ENCODE assay signal across 11 cellular contexts in genomic region chr17:44362479-44362963, GRCh38. TPM values are rescaled to one million over a fixed set of nuclear protein-coding genes. Genes with fewer than 3 reads are reported as not detected.
DNase-seq lines count a peak whose midpoint lies in the region; ATAC-seq and TF ChIP-seq lines count a peak whose summit lies in the region.
"Had no signal": no experiment of that assay in that cellular context is flagged by ENCODE, and none has a peak within 500 bp of the region (broad histone marks: within the 10 kb centered on the region; RNA-seq: fewer than 3 reads in every experiment).

No MANE protein-coding gene starts in this region.

- H3K27me3 Mint-ChIP-seq in CD14-positive monocyte (ENCODE audit: low read depth in 3 of 3), result peaks cover 48 to 76% (median 50%) of the 10 kb centered on the region in 3 donors

- H3K36me3 ChIP-seq in OCI-LY7 (ENCODE audit: insufficient read depth, low read length), result no peaks in the 10 kb centered on the region
- H3K36me3 ChIP-seq in neuron (ENCODE audit: insufficient read depth, low read length), result peaks cover 11% of the 10 kb centered on the region
- H3K36me3 ChIP-seq in spleen, result no peaks in the 10 kb centered on the region
- H3K36me3 ChIP-seq: neutrophil had no signal

- no peaks in the 10 kb centered on the region for H3K79me2 ChIP-seq in OCI-LY7 (ENCODE audit: insufficient read depth, low read depth, low read length)

- POLR2A ChIA-PET in OCI-LY7 (lab: Charles Lee), result interaction anchor here (1.3 kb wide), 1 partner anchor 15 kb away, joined by 4 read pairs; no protein-coding TSS in a partner anchor

- BruUV-seq in OCI-LY7 (replicated peaks; lab: Mats Ljungman, UMichigan), result no TSS peak

- ATAC-seq in GM19395 (IDR thresholded peaks at IDR 0.05; ENCODE audit: unreplicated experiment), result no peak

- intact Hi-C loops in CD14-positive monocyte (cut with micrococcal nuclease), result loop anchor here in 1 of 2 donors (2.0 to 5.0 kb wide), 2 partner anchors 40 to 152 kb away; partner anchors contain the start of gene SLC25A39
- intact Hi-C loops in OCI-LY7 (cut with micrococcal nuclease; ENCODE audit: unreplicated experiment), result no loop called here
- intact Hi-C loops in spleen (cut with DNase I; ENCODE audit: low total_unique reads), result no loop called here

- no peaks in the 10 kb centered on the region for H4K20me1 ChIP-seq in OCI-LY7 (ENCODE audit: insufficient read depth, low read length)

- H3K36me3 Mint-ChIP-seq in CD14-positive monocyte, result no peaks in the 10 kb centered on the region

- WGBS in spleen, 5 donors, result 19 to 29% (median 22%) methylated on average over 3 to 11 of the region's 11 CpGs

- H3K4me3 ChIP-seq in OCI-LY7 (ENCODE audit: low read depth, low read length, poor library complexity, severe bottlenecking) (peak overlapping the region; percentile 77), epithelial cell of esophagus (ENCODE audit: low read length) (peak overlapping the region; percentile 55), neuron (ENCODE audit: low read length) (peak overlapping the region; percentile 79), spleen (peak overlapping the region in 3 of 8 donors; percentile 42 to 75 (median 53))

- H3K9me3 Mint-ChIP-seq in CD14-positive monocyte, result peaks cover 0 to 3% (median 0%) of the 10 kb centered on the region in 7 donors
- H3K9me3 Mint-ChIP-seq: T-helper 1 cell treated with Interleukin-12 subunit alpha and Interleukin-12 subunit beta and Interleukin-4 antibody, amounts not matched to agents 30 μg/mL and 1 μg/mL, for 36 hours had no signal

- TF ChIP-seq CTCF in CD14-positive monocyte (IDR thresholded peaks at IDR 0.05), result no peak
- no peak for TF ChIP-seq CTCF in OCI-LY7 (conservative IDR thresholded peaks at IDR 0.05; ENCODE audit: low read length)
- TF ChIP-seq CTCF in epithelial cell of esophagus (IDR thresholded peaks at IDR 0.05; ENCODE audit: insufficient read depth, low read depth, low read length, missing control alignments), result no peak
- no peak for TF ChIP-seq CTCF in spleen (IDR thresholded peaks at IDR 0.05 in 8 of 11, conservative IDR thresholded peaks at IDR 0.05 in 3 of 11)

- peak overlapping the region; percentile 89 for H3K4me2 ChIP-seq in OCI-LY7 (ENCODE audit: low read length)

- peaks cover 6% of the 10 kb centered on the region for H3K4me1 Mint-ChIP-seq in CD14-positive monocyte

- H3K9me2 ChIP-seq in OCI-LY7 (ENCODE audit: insufficient read depth, low read length), result no peaks in the 10 kb centered on the region

- CTCF ChIA-PET in OCI-LY7 (lab: Charles Lee; ENCODE audit: unreplicated experiment), result no interaction called here

- no peak for DNase-seq in CD14-positive monocyte (ENCODE audit: low spot score)
- DNase-seq in OCI-LY7 (ENCODE audit: low spot score), result no peak
- no peak for DNase-seq in epithelial cell of esophagus (ENCODE audit: low read depth)
- no peak for DNase-seq in spleen
- no peak for DNase-seq in NCI-H2196 (lab: John Stamatoyannopoulos, UW; ENCODE audit: unreplicated experiment)
- no peak for DNase-seq in NCI-H1417 treated with DMSO at 0.1 percent for 48 hours (lab: John Stamatoyannopoulos, UW)
- DNase-seq: stimulated activated naive CD4-positive, alpha-beta T cell treated with Interleukin-2 at 50 U/mL for 16 hours had no signal

- H3K4me1 ChIP-seq in OCI-LY7 (ENCODE audit: insufficient read depth, low read length, poor library complexity, severe bottlenecking) (peaks cover 52% of the 10 kb centered on the region), neuron (ENCODE audit: insufficient read depth, low read length) (peaks cover 32% of the 10 kb centered on the region), spleen (peaks cover 4 to 37% (median 19%) of the 10 kb centered on the region in 6 donors)

- TF ChIP-seq POLR2A in spleen (IDR thresholded peaks at IDR 0.05), result no peak

- H3K9me3 ChIP-seq in OCI-LY7 (ENCODE audit: low read length) (no peaks in the 10 kb centered on the region), neuron (ENCODE audit: low read length) (no peaks in the 10 kb centered on the region), spleen (no peaks in the 10 kb centered on the region)
- H3K9me3 ChIP-seq: neutrophil had no signal

- no peak overlapping the region for H3K27ac Mint-ChIP-seq in CD14-positive monocyte
- H3K27ac Mint-ChIP-seq: T-helper 1 cell treated with Interleukin-12 subunit alpha and Interleukin-12 subunit beta and Interleukin-4 antibody, amounts not matched to agents 30 μg/mL and 1 μg/mL, for 36 hours had no signal

- peak overlapping the region; percentile 37 to 67 for H3K4me3 Mint-ChIP-seq in CD14-positive monocyte

- no peak overlapping the region for H2AFZ ChIP-seq in OCI-LY7 (ENCODE audit: low read length)
- H2AFZ ChIP-seq in neuron (ENCODE audit: low read depth, low read length), result no peak overlapping the region

- H3K27me3 ChIP-seq in neuron (ENCODE audit: insufficient read depth, low read length), result peaks cover 7% of the 10 kb centered on the region
- H3K27me3 ChIP-seq in spleen (replicated peaks in 1 of 7), result peaks cover 0 to 68% (median 16%) of the 10 kb centered on the region in 7 donors

- H3K27ac ChIP-seq in OCI-LY7 (ENCODE audit: low read depth, low read length, poor library complexity, severe bottlenecking), result no peak overlapping the region
- H3K27ac ChIP-seq in spleen, result no peak overlapping the region
- H3K27ac ChIP-seq: neutrophil had no signal

RNA-seq across cellular contexts. Expression of gene FAM171A2, which starts 1.1 kb away (rescaled TPM):
- polyA plus RNA-seq in CD14-positive monocyte (not detected), spleen (under 1 TPM; 0.11 to 0.42 (median 0.33) TPM)
- 3.4 and 8.8 TPM in 2 replicates for total RNA-seq in OCI-LY7 (2014; rRNA removed; shearing (Covaris generic))
- total RNA-seq in OCI-LY7 (2022) (4.2 and 4.6 TPM in 2 replicates), spleen (1 to 10 TPM in 2 of 7 donors, under 1 TPM in 5; 0.60 to 2.5 (median 0.69) TPM)

RNA-seq across cellular contexts. Expression of gene GRN, which starts 17.4 kb away (rescaled TPM):
- polyA plus RNA-seq in CD14-positive monocyte (1,000 to 10,000 TPM; 1,303 to 1,960 TPM), spleen (100 to 1,000 TPM; 135 to 237 (median 166) TPM)
- 185 and 203 TPM in 2 replicates for total RNA-seq in OCI-LY7 (2014; rRNA removed; shearing (Covaris generic))
- total RNA-seq in OCI-LY7 (2022) (228 and 247 TPM in 2 replicates), spleen (100 to 1,000 TPM; 503 to 896 (median 579) TPM)

RNA-seq across cellular contexts. Expression of gene ITGA2B, which starts 26.9 kb away (rescaled TPM):
- polyA plus RNA-seq in CD14-positive monocyte, result 1 to 10 TPM; 1.1 to 1.2 TPM
- 0.44 and 0.57 TPM in 2 replicates for total RNA-seq in OCI-LY7 (2014; rRNA removed; shearing (Covaris generic))
- 0.46 and 0.63 TPM in 2 replicates for total RNA-seq in OCI-LY7 (2022)
- total RNA-seq in spleen, result 10 to 100 TPM; 11.3 to 36.7 (median 23.7) TPM
- 1 to 10 TPM in 2 of 3 donors, under 1 TPM in 1; 0.93 to 2.3 (median 1.7) TPM for polyA plus RNA-seq in spleen

RNA-seq across cellular contexts. Expression of gene SLC25A39, which starts 37.9 kb away (rescaled TPM):
- polyA plus RNA-seq in CD14-positive monocyte (10 to 100 TPM; 64.0 to 64.5 TPM), spleen (100 to 1,000 TPM; 101 to 204 (median 132) TPM)
- total RNA-seq in OCI-LY7 (2014; rRNA removed; shearing (Covaris generic)), result 135 and 156 TPM in 2 replicates
- total RNA-seq in OCI-LY7 (2022) (142 and 159 TPM in 2 replicates), spleen (100 to 1,000 TPM in 4 of 7 donors, 10 to 100 TPM in 3; 76.1 to 214 (median 104) TPM)

RNA-seq across cellular contexts. Expression of gene RUNDC3A, which starts 54.1 kb away (rescaled TPM):
- under 1 TPM in 1 of 2 donors, not detected in 1; 0.22 TPM for polyA plus RNA-seq in CD14-positive monocyte
- 0.09 TPM in 1 of 2 replicates, not detected in the other for total RNA-seq in OCI-LY7 (2014; rRNA removed; shearing (Covaris generic))
- 0.24 TPM in 1 of 2 replicates, not detected in the other for total RNA-seq in OCI-LY7 (2022)
- 10 to 100 TPM in 1 of 7 donors, 1 to 10 TPM in 5, under 1 TPM in 1; 0.95 to 12.5 (median 2.0) TPM for total RNA-seq in spleen
- polyA plus RNA-seq in spleen, result 10 to 100 TPM in 1 of 3 donors, 1 to 10 TPM in 1, under 1 TPM in 1; 0.48 to 14.6 (median 1.2) TPM

Comparison
In these comparisons a context has a peak if more than half of its experiments do, and no peak if none do; other contexts are left out.
1. RNA of gene ITGA2B, which starts 26.9 kb away (total RNA-seq): 11.3 to 36.7 TPM in spleen; 0.44 to 0.63 TPM in OCI-LY7; every median in the first group is over 4 times any median in the second.